In the genomic region with DNA sequence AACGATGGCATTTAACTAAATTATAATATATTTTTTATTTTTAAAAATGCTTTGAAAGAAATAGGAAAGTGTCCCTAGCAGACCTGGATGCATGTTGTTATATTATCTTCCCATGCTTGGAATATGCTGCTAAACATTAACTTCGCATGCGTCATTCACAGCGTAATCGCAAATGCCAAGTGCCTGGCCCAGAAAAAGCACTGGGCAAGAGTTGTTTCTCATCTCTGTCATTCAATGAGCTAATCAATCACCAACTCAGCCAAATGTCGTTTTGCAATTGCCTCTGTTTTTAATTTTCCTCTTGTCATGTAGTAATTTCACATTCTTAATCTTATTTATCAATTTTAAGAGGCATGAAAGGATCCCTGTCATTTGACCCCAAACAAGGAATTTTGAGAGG, we compare ENCODE assay signal across 16 cellular contexts.
DNase-seq lines count a peak whose midpoint lies in the region; ATAC-seq lines count a peak whose summit lies in the region.
"Had no signal": no experiment of that assay in that cellular context is flagged by ENCODE, and none has a peak within 500 bp of the region (broad histone marks: within the 10 kb centered on the region; RNA-seq: fewer than 3 reads in every experiment).

No MANE protein-coding gene starts in this region.

- peak; percentile 60 for ATAC-seq in left colon
- ATAC-seq in left cardiac atrium: no peak
- ATAC-seq in GM18870 (IDR thresholded peaks at IDR 0.05; ENCODE audit: unreplicated experiment): no peak

- DNase-seq in Caki2 (ENCODE audit: low read depth) (peak; percentile 61), NCI-H446 treated with DMSO at 0.1 percent for 48 hours (lab: John Stamatoyannopoulos, UW) (peak; percentile 49), left colon (no peak), ureter (ENCODE audit: low spot score) (peak; percentile 9), left cardiac atrium (no peak)
- DNase-seq in activated T-cell treated with anti-CD3 and anti-CD28 coated beads, Interleukin-2, amount 50 U/mL, for 48 hours: no peak
- DNase-seq: AML-193; CD8-positive, alpha-beta memory T cell; Kasumi-1; NCI-H1417 treated with DMSO at 0.1 percent for 48 hours; NCI-H187; NCI-H510A; PC-9; RPMI8226; SHP77 had no signal

- in situ Hi-C loops in Caki2 (cut with HindIII; ENCODE audit: low pct_unique_long_range_greater_than_20kb, low sequenced_read_pairs): no loop called here

- intact Hi-C loops in left colon (cut with DNase I, micrococcal nuclease) (no loop called here), left cardiac atrium (cut with DNase I) (no loop called here)

Comparison
In these comparisons a context has a peak if more than half of its experiments do, and no peak if none do; other contexts are left out.
1. DNase-seq: peak in Caki2 (single experiment), NCI-H446 treated with DMSO at 0.1 percent for 48 hours (single experiment) and ureter (single experiment); none in left colon (0 of 2), left cardiac atrium (single experiment) and activated T-cell treated with anti-CD3 and anti-CD28 coated beads, Interleukin-2, amount 50 U/mL, for 48 hours (0 of 2).